Comparison of ENCODE assay signal across 25 cellular contexts in genomic region chr1:185939142-185939541, GRCh38.
A peak's percentile ranks its signal among the peaks of the same experiment; 100 is the strongest.
DNase-seq lines count a peak whose midpoint lies in the region; ATAC-seq and TF ChIP-seq lines count a peak whose summit lies in the region.
"Had no signal": no experiment of that assay in that cellular context is flagged by ENCODE, and none has a peak within 500 bp of the region (broad histone marks: within the 10 kb centered on the region; RNA-seq: fewer than 3 reads in every experiment).

No MANE protein-coding gene starts in this region.

- peaks cover 3% of the 10 kb centered on the region for H3K27me3 Mint-ChIP-seq in GM23338 (ENCODE audit: insufficient read depth, low read depth, poor library complexity)
- H3K27me3 Mint-ChIP-seq: activated naive CD4-positive, alpha-beta T cell treated with anti-CD3 and anti-CD28 coated beads, Interleukin-2, amount 10 ng/mL, durations not matched to agents 7 days and 5 days had no signal

- H3K4me1 Mint-ChIP-seq in GM23338: peaks cover 27% of the 10 kb centered on the region
- H3K4me1 Mint-ChIP-seq: activated naive CD4-positive, alpha-beta T cell treated with anti-CD3 and anti-CD28 coated beads, Interleukin-2, amount 10 ng/mL, durations not matched to agents 7 days and 5 days; immature natural killer cell had no signal

- H3K9ac ChIP-seq in NT2/D1 (ENCODE audit: insufficient read length, low read depth) (no peak overlapping the region), smooth muscle cell (ENCODE audit: low read depth) (no peak overlapping the region)

- peak overlapping the region; percentile 9; the same call in 1 of the 2 replicates for H3K27ac Mint-ChIP-seq in GM23338
- H3K27ac Mint-ChIP-seq: activated naive CD4-positive, alpha-beta T cell treated with anti-CD3 and anti-CD28 coated beads, Interleukin-2, amount 10 ng/mL, durations not matched to agents 7 days and 5 days; effector memory CD8-positive, alpha-beta T cell; immature natural killer cell had no signal

- no peak overlapping the region for H3K4me3 Mint-ChIP-seq in GM23338
- H3K4me3 Mint-ChIP-seq: activated naive CD4-positive, alpha-beta T cell treated with anti-CD3 and anti-CD28 coated beads, Interleukin-2, amount 10 ng/mL, durations not matched to agents 7 days and 5 days; effector memory CD8-positive, alpha-beta T cell; immature natural killer cell had no signal

- H3F3A ChIP-seq in GM23338 (replicated peaks; ENCODE audit: low read depth) (no peaks in the 10 kb centered on the region), smooth muscle cell (ENCODE audit: low read depth) (no peaks in the 10 kb centered on the region)

- H4K20me1 ChIP-seq in GM23338 (replicated peaks; ENCODE audit: insufficient read depth): no peaks in the 10 kb centered on the region
- no peaks in the 10 kb centered on the region for H4K20me1 ChIP-seq in smooth muscle cell (ENCODE audit: low read depth)

- TF ChIP-seq CTCF in GM23338 (conservative IDR thresholded peaks at IDR 0.05; ENCODE audit: low read depth in 2 of 2): no peak
- no peak for TF ChIP-seq CTCF in choroid plexus epithelial cell (conservative IDR thresholded peaks at IDR 0.05; ENCODE audit: low read depth, low read length)
- no peak for TF ChIP-seq CTCF in smooth muscle cell (IDR thresholded peaks at IDR 0.05; ENCODE audit: borderline replicate concordance, insufficient read depth, poor library complexity, severe bottlenecking)

- H3K27ac ChIP-seq in GM23338 (ENCODE audit: low read depth) (peak overlapping the region; percentile 87), smooth muscle cell (ENCODE audit: low read depth) (peak overlapping the region; percentile 17), right cardiac atrium (ENCODE audit: low read length) (no peak overlapping the region)
- H3K27ac ChIP-seq: body of pancreas, Peyer's patch, psoas muscle, stomach had no signal

- no peak overlapping the region for H2AFZ ChIP-seq in GM23338
- no peak overlapping the region for H2AFZ ChIP-seq in smooth muscle cell (ENCODE audit: low read depth)

- H3K9me3 Mint-ChIP-seq in GM23338: peaks cover 17% of the 10 kb centered on the region; the same call in 2 of the 3 replicates
- H3K9me3 Mint-ChIP-seq: activated naive CD4-positive, alpha-beta T cell treated with anti-CD3 and anti-CD28 coated beads, Interleukin-2, amount 10 ng/mL, durations not matched to agents 7 days and 5 days; effector memory CD8-positive, alpha-beta T cell had no signal

- H3K4me3 ChIP-seq in GM23338: no peak overlapping the region
- no peak overlapping the region for H3K4me3 ChIP-seq in NT2/D1 (ENCODE audit: insufficient read length, low read depth)
- no peak overlapping the region for H3K4me3 ChIP-seq in choroid plexus epithelial cell (ENCODE audit: low read depth, low read length)
- no peak overlapping the region for H3K4me3 ChIP-seq in smooth muscle cell
- no peak overlapping the region for H3K4me3 ChIP-seq in right cardiac atrium (ENCODE audit: low read length)
- H3K4me3 ChIP-seq: body of pancreas, Peyer's patch, psoas muscle, stomach had no signal

- DNase-seq in GM23338 (ENCODE audit: low spot score): peak; percentile 56
- peak; percentile 33 for DNase-seq in NT2/D1 (ENCODE audit: low read depth, low spot score)
- peak; percentile 55 for DNase-seq in choroid plexus epithelial cell (ENCODE audit: low read depth)
- no peak for DNase-seq in smooth muscle cell (lab: John Stamatoyannopoulos, UW; ENCODE audit: unreplicated experiment)
- DNase-seq in right cardiac atrium: no peak
- no peak for DNase-seq in effector CD8-positive, alpha-beta T cell (lab: John Stamatoyannopoulos, UW)
- DNase-seq in glomerular visceral epithelial cell (ENCODE audit: extremely low spot score): no peak
- DNase-seq: activated CD4-positive, alpha-beta T cell treated with anti-CD3 and anti-CD28 coated beads for 1 hour; activated naive CD4-positive, alpha-beta T cell treated with anti-CD3 and anti-CD28 coated beads, Interleukin-2, amount 10 ng/mL, durations not matched to agents 7 days and 5 days; activated T-cell treated with anti-CD3 and anti-CD28 coated beads, Interleukin-2, amount 50 U/mL, for 48 hours; body of pancreas; COR-L47; effector memory CD8-positive, alpha-beta T cell; glutamatergic neuron; immature natural killer cell; Kasumi-1; NCI-H1092; NCI-H2029 treated with DMSO at 0.1 percent for 48 hours; NK-92 treated with Interleukin-12 subunit alpha and Interleukin-12 subunit beta, amount 100 ng/mL, for 24 hours; Peyer's patch; psoas muscle; small intestine; stimulated activated CD4-positive, alpha-beta T cell treated with anti-CD3 and anti-CD28 coated beads, Interleukin-4, amount 100 ng/mL, for 24 hours; stomach; T1000 had no signal

- H3K36me3 Mint-ChIP-seq in GM23338 (ENCODE audit: low read depth): peaks cover 21% of the 10 kb centered on the region; the same call in 2 of the 3 replicates
- H3K36me3 Mint-ChIP-seq: activated naive CD4-positive, alpha-beta T cell treated with anti-CD3 and anti-CD28 coated beads, Interleukin-2, amount 10 ng/mL, durations not matched to agents 7 days and 5 days; immature natural killer cell had no signal

- H3K9me2 ChIP-seq in GM23338 (ENCODE audit: insufficient read depth): peaks cover 4% of the 10 kb centered on the region; the same call in 1 of the 2 replicates

- ATAC-seq in GM23338 (no peak), right cardiac atrium (no peak)
- ATAC-seq: body of pancreas; effector memory CD8-positive, alpha-beta T cell; psoas muscle had no signal

- 28% methylated on average over 3 of the region's 3 CpGs for WGBS in smooth muscle cell (ENCODE audit: low lambda C conversion rate)
- WGBS in right cardiac atrium: 55% methylated on average over 3 of the region's 3 CpGs

- H3K36me3 ChIP-seq in GM23338 (ENCODE audit: insufficient read depth): no peaks in the 10 kb centered on the region
- no peaks in the 10 kb centered on the region for H3K36me3 ChIP-seq in NT2/D1 (ENCODE audit: insufficient read depth, insufficient read length, low read length)
- peaks cover 3% of the 10 kb centered on the region for H3K36me3 ChIP-seq in smooth muscle cell (ENCODE audit: low read depth)
- H3K36me3 ChIP-seq: Peyer's patch, stomach had no signal

- H3K79me2 ChIP-seq in GM23338 (replicated peaks; ENCODE audit: insufficient read depth) (no peaks in the 10 kb centered on the region), smooth muscle cell (ENCODE audit: low read depth) (no peaks in the 10 kb centered on the region)

- H3K4me2 ChIP-seq in GM23338: 0 out of 2 replicates have a peak overlapping the region, but pooled peaks have one; percentile 1
- no peak overlapping the region for H3K4me2 ChIP-seq in smooth muscle cell

- intact Hi-C loops in right cardiac atrium (cut with DNase I): no loop called here

- H3K9me3 ChIP-seq in NT2/D1 (ENCODE audit: insufficient read depth, low read length) (no peaks in the 10 kb centered on the region), smooth muscle cell (replicated peaks; ENCODE audit: low read depth) (no peaks in the 10 kb centered on the region), right cardiac atrium (ENCODE audit: control insufficient read depth, low read length) (no peaks in the 10 kb centered on the region)
- H3K9me3 ChIP-seq: body of pancreas, Peyer's patch, psoas muscle had no signal

- H3K4me1 ChIP-seq in GM23338 (ENCODE audit: insufficient read depth) (peaks cover 18% of the 10 kb centered on the region), NT2/D1 (ENCODE audit: insufficient read depth, insufficient read length) (no peaks in the 10 kb centered on the region), smooth muscle cell (ENCODE audit: low read depth) (no peaks in the 10 kb centered on the region), right cardiac atrium (ENCODE audit: control insufficient read depth, insufficient read depth, low read length) (no peaks in the 10 kb centered on the region)
- H3K4me1 ChIP-seq: body of pancreas, Peyer's patch, psoas muscle, stomach had no signal

- H3K27me3 ChIP-seq in GM23338 (ENCODE audit: insufficient read depth) (no peaks in the 10 kb centered on the region), NT2/D1 (ENCODE audit: insufficient read depth, insufficient read length) (no peaks in the 10 kb centered on the region), smooth muscle cell (ENCODE audit: low read depth) (no peaks in the 10 kb centered on the region), right cardiac atrium (ENCODE audit: control insufficient read depth, insufficient read depth) (no peaks in the 10 kb centered on the region)
- H3K27me3 ChIP-seq: body of pancreas, Peyer's patch, stomach had no signal

TF ChIP-seq in GM23338, 12 proteins besides CTCF, POLR2A, EP300 and RAD21 (continues in another document):
- TF ChIP-seq ZNF331 (CRISPR knock-in tag; IDR thresholded peaks at IDR 0.05; ENCODE audit: low read depth): no peak

Comparison
In these comparisons a context has a peak if more than half of its experiments do, and no peak if none do; other contexts are left out.
1. DNase-seq: peak in GM23338 (single experiment), NT2/D1 (single experiment) and choroid plexus epithelial cell (single experiment); none in smooth muscle cell (single experiment), right cardiac atrium (0 of 3), effector CD8-positive, alpha-beta T cell (single experiment) and glomerular visceral epithelial cell (single experiment).